ENCODE assay signal across 9 cellular contexts in the genomic region with DNA sequence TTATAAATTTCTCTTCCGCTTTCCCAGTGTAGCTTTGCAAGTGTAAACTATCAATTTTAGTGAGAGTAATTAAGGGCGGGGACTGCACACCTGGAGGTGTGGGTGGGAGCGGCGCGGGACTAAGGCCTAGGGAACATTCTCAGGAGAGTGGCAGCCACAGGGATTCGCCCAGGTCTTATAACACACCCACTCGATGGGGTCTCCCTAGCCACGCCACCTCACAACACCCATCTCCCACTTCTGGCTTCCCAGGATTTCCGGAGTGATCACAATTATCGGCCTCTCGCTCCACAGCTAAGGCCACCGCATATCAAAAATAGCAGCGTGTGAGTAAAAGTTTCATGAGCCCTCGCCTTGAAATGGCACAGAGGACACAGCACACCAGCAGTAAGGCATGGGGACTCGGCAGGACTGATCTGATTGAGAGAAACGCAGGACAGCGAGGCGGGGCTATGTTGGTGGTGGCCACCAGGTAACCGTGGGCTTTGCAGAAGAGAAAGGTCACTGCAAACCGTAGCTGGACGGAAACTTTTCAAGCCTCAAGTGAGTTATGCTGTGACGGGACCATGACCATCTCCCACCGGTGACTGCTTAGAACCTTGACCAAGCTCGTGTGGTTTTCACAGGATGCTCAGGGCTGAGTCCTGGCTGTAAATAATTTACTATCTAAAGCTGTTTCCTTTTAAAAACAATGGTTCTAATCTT. TPM values are rescaled to one million over a fixed set of nuclear protein-coding genes. Genes with fewer than 3 reads are reported as not detected.
DNase-seq lines count a peak whose midpoint lies in the region; ATAC-seq lines count a peak whose summit lies in the region.
"Had no signal": no experiment of that assay in that cellular context is flagged by ENCODE, and none has a peak within 500 bp of the region (broad histone marks: within the 10 kb centered on the region; RNA-seq: fewer than 3 reads in every experiment).

No MANE protein-coding gene starts in this region.

- peak overlapping the region in 7 of 10 donors; percentile 53 to 69 (median 68) for H3K4me3 Mint-ChIP-seq in naive thymus-derived CD4-positive, alpha-beta T cell
- H3K4me3 Mint-ChIP-seq: memory B cell had no signal

- DNase-seq in ACHN (peak; percentile 54), ecto neural progenitor cell (ENCODE audit: low spot score) (peak; percentile 48), NCI-H2107 treated with DMSO at 0.1 percent for 48 hours (lab: John Stamatoyannopoulos, UW; ENCODE audit: unreplicated experiment) (no peak), NOMO-1 (lab: John Stamatoyannopoulos, UW; ENCODE audit: unreplicated experiment in 2 of 2) (no peak), GM19238 (ENCODE audit: insufficient read length, low spot score) (no peak)
- DNase-seq in naive thymus-derived CD4-positive, alpha-beta T cell, result no peak
- DNase-seq in activated CD4-positive, CD25-positive, alpha-beta regulatory T cell (lab: John Stamatoyannopoulos, UW), result no peak

- no peaks in the 10 kb centered on the region for H3K4me1 ChIP-seq in naive thymus-derived CD4-positive, alpha-beta T cell (ENCODE audit: control insufficient read depth in 2 of 2, insufficient read depth in 2 of 2, low read length in 2 of 2)

- peaks cover 0 to 6% (median 0%) of the 10 kb centered on the region in 5 donors for H3K36me3 Mint-ChIP-seq in naive thymus-derived CD4-positive, alpha-beta T cell
- H3K36me3 Mint-ChIP-seq: memory B cell had no signal

- CTCF ChIA-PET in naive thymus-derived CD4-positive, alpha-beta T cell (lab: Charles Lee), result no interaction called here

- H3K27ac ChIP-seq in naive thymus-derived CD4-positive, alpha-beta T cell (ENCODE audit: low read depth, low read length), result no peak overlapping the region

- peaks cover 45 to 53% (median 50%) of the 10 kb centered on the region in 5 donors for H3K27me3 Mint-ChIP-seq in naive thymus-derived CD4-positive, alpha-beta T cell

- no peak overlapping the region for H3K27ac Mint-ChIP-seq in naive thymus-derived CD4-positive, alpha-beta T cell
- H3K27ac Mint-ChIP-seq: memory B cell had no signal

- peaks cover 0 to 14% (median 12%) of the 10 kb centered on the region in 7 donors for H3K4me1 Mint-ChIP-seq in naive thymus-derived CD4-positive, alpha-beta T cell

- H3K27me3 ChIP-seq in naive thymus-derived CD4-positive, alpha-beta T cell (ENCODE audit: control insufficient read depth in 2 of 2, insufficient read depth in 2 of 2, low read length in 2 of 2), result peaks cover 0 to 4% of the 10 kb centered on the region in 2 donors

- peaks cover 0 to 5% (median 0%) of the 10 kb centered on the region in 11 donors for H3K9me3 Mint-ChIP-seq in naive thymus-derived CD4-positive, alpha-beta T cell
- H3K9me3 Mint-ChIP-seq: memory B cell had no signal

- in situ Hi-C loops in ACHN (cut with HindIII; ENCODE audit: low pct_ligation_motif_present, low pct_unique_long_range_greater_than_20kb, low sequenced_read_pairs), result no loop called here

- H3K36me3 ChIP-seq in naive thymus-derived CD4-positive, alpha-beta T cell (ENCODE audit: control insufficient read depth in 2 of 3, insufficient read depth in 3 of 3, low read length in 3 of 3), result no peaks in the 10 kb centered on the region

- intact Hi-C loops in naive thymus-derived CD4-positive, alpha-beta T cell (cut with micrococcal nuclease), result no loop called here

- no peaks in the 10 kb centered on the region for H3K9me3 ChIP-seq in naive thymus-derived CD4-positive, alpha-beta T cell (ENCODE audit: control insufficient read depth in 2 of 3, low read length in 3 of 3)

- peak; percentile 80 for ATAC-seq in HG03175 (IDR thresholded peaks at IDR 0.05; ENCODE audit: unreplicated experiment)
- no peak for ATAC-seq in naive thymus-derived CD4-positive, alpha-beta T cell

- H3K4me3 ChIP-seq in naive thymus-derived CD4-positive, alpha-beta T cell (ENCODE audit: low read length), result no peak overlapping the region

- POLR2A ChIA-PET in naive thymus-derived CD4-positive, alpha-beta T cell (lab: Charles Lee), result no interaction called here

RNA-seq across cellular contexts. Expression of gene LPAR1, which starts 1.1 kb away (rescaled TPM):
- total RNA-seq in naive thymus-derived CD4-positive, alpha-beta T cell, result 1 to 10 TPM in 1 of 5 experiments, under 1 TPM in 2, not detected in 2; 0.13 to 1.9 (median 0.45) TPM
- polyA plus RNA-seq in naive thymus-derived CD4-positive, alpha-beta T cell, result not detected

Comparison
In these comparisons a context has a peak if more than half of its experiments do, and no peak if none do; other contexts are left out.
1. DNase-seq: peak in ACHN (single experiment) and ecto neural progenitor cell (single experiment); none in naive thymus-derived CD4-positive, alpha-beta T cell (0 of 9), NCI-H2107 treated with DMSO at 0.1 percent for 48 hours (single experiment), activated CD4-positive, CD25-positive, alpha-beta regulatory T cell (0 of 4), NOMO-1 (0 of 2) and GM19238 (single experiment).